20 cellular contexts compared by ENCODE assay signal in the genomic region with DNA sequence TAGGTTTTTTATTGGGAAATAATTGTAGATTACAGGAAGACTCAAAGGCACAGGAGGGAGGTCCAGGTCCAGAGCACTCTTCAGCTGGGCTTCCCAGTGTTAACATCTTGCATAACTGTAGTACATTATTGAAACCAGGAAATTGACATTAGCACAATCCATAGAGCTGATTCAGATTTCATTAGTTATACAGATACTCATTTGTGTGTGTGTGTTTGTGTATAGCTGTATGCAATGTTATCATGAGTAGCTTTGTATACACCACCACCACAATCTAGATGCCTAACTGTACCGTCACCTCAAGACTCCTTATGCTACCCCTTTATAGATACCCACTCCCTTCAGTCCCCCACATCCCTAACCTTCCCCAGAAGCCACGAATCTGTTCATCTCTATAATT. TPM values are rescaled to one million over a fixed set of nuclear protein-coding genes. Genes with fewer than 3 reads are reported as not detected.
DNase-seq lines count a peak whose midpoint lies in the region; ATAC-seq, FAIRE-seq and TF ChIP-seq lines count a peak whose summit lies in the region.
"Had no signal": no experiment of that assay in that cellular context is flagged by ENCODE, and none has a peak within 500 bp of the region (broad histone marks: within the 10 kb centered on the region; RNA-seq: fewer than 3 reads in every experiment).

No MANE protein-coding gene starts in this region.

- no peak overlapping the region for H2BK15ac ChIP-seq in H1 (ENCODE audit: low read length)

- CTCF ChIA-PET in AG04450 (lab: Charles Lee): interaction anchor here (0.8 kb wide), 1 partner anchor 48 kb away, joined by 3 read pairs; a partner anchor contains a TSS
- CTCF ChIA-PET in H1 (lab: Charles Lee; ENCODE audit: partially characterized antibody): interaction anchor here (1.3 to 2.4 kb wide), 4 partner anchors 28 to 157 kb away, joined by 5 to 11 read pairs (median 6); a partner anchor contains a TSS

- FAIRE-seq in H1 (lab: Jason Lieb, UNC) (no peak), keratinocyte (lab: Jason Lieb, UNC) (peak; percentile 29)
- FAIRE-seq: A549, GM12878, GM19239, HTR-8/SVneo had no signal

- no peak overlapping the region for H2AFZ ChIP-seq in H1 (ENCODE audit: low read length)
- no peak overlapping the region for H2AFZ ChIP-seq in keratinocyte (ENCODE audit: control insufficient read depth, low read length)

- no peak overlapping the region for H4K8ac ChIP-seq in H1 (ENCODE audit: extremely low read depth, insufficient read depth, low read length)

- H3K27me3 ChIP-seq in AG04450 (ENCODE audit: control insufficient read depth, insufficient read depth, low read length) (no peaks in the 10 kb centered on the region), H1 (replicated peaks in 1 of 4; ENCODE audit: control insufficient read depth in 3 of 4, extremely low read depth in 1 of 4, insufficient read depth in 3 of 4, low read length in 3 of 4) (no peaks in the 10 kb centered on the region), keratinocyte (ENCODE audit: control insufficient read depth, extremely low read depth, insufficient read depth, low read length) (no peaks in the 10 kb centered on the region)
- H3K27me3 ChIP-seq: BLaER1 treated with 17β-estradiol and CSF1 and Interleukin-3, amounts not matched to agents 10 nM and 100 nM had no signal

- H2BK5ac ChIP-seq in H1 (ENCODE audit: low read depth, low read length): no peak overlapping the region

- H3K9me1 ChIP-seq in keratinocyte (ENCODE audit: control insufficient read depth, extremely low read depth, insufficient read depth, low read length): no peaks in the 10 kb centered on the region

- H3K79me1 ChIP-seq in H1 (ENCODE audit: low read depth, low read length): no peaks in the 10 kb centered on the region

- DNase-seq in AG04450 (ENCODE audit: low read depth, low spot score): peak; percentile 34
- DNase-seq in HCEC 1CT: peak; percentile 4
- no peak for DNase-seq in H1 (ENCODE audit: low read depth in 1 of 2, low spot score in 2 of 2)
- no peak for DNase-seq in keratinocyte (ENCODE audit: low read depth, low spot score)
- no peak for DNase-seq in NCI-H1092 treated with DMSO at 0.1 percent for 48 hours (lab: John Stamatoyannopoulos, UW)
- DNase-seq: Calu3; CD8-positive, alpha-beta T cell; DMS79 treated with DMSO at 0.1 percent for 48 hours; HFFc6; KBM-7 had no signal

- H3K9ac ChIP-seq in H1 (replicated peaks in 1 of 4; ENCODE audit: extremely low read depth in 1 of 4, low read depth in 3 of 4, low read length in 3 of 4) (no peak overlapping the region), keratinocyte (ENCODE audit: control insufficient read depth, extremely low read depth, insufficient read depth, low read length) (no peak overlapping the region)

- TF ChIP-seq POLR2A in H1 (IDR thresholded peaks at IDR 0.05; ENCODE audit: control extremely low read depth in 1 of 2, low read depth in 2 of 2, low read length in 2 of 2): no peak

- no peak overlapping the region for H3K14ac ChIP-seq in H1 (ENCODE audit: insufficient read length)

- peaks cover 0 to 7% (median 0%) of the 10 kb centered on the region in 4 experiments; a peak in 1 of 8 replicates for H3K36me3 ChIP-seq in H1 (ENCODE audit: control insufficient read depth in 2 of 4, insufficient read depth in 4 of 4, low read length in 3 of 4)
- peaks cover 0 to 4% of the 10 kb centered on the region in 2 experiments for H3K36me3 ChIP-seq in keratinocyte (ENCODE audit: control insufficient read depth in 2 of 2, extremely low read depth in 1 of 2, insufficient read depth in 2 of 2, low read length in 2 of 2)

- WGBS in H1 (ENCODE audit: extremely low coverage in 1 of 2, insufficient coverage in 1 of 2, insufficient read length in 1 of 2, insufficient replicate concordance in 2 of 2, low coverage in 1 of 2, low lambda C conversion rate in 2 of 2, missing lambda C conversion rate in 1 of 2), 2 experiments: 93% methylated on average over 2 of the region's 2 CpGs; no CpG with 5 or more reads in 1 of the 2 experiments

- TF ChIP-seq CTCF in AG04450 (IDR thresholded peaks at IDR 0.05; ENCODE audit: low read depth, low read length): no peak
- no peak for TF ChIP-seq CTCF in H1 (IDR thresholded peaks at IDR 0.05; ENCODE audit: control extremely low read depth in 1 of 3, insufficient read depth in 1 of 3, low read depth in 1 of 3, low read length in 3 of 3)
- no peak for TF ChIP-seq CTCF in keratinocyte (optimal IDR thresholded peaks at IDR 0.05 in 1 of 3, IDR thresholded peaks at IDR 0.05 in 1 of 3, conservative IDR thresholded peaks at IDR 0.05 in 1 of 3; ENCODE audit: extremely low read depth in 1 of 3, insufficient read depth in 2 of 3, low read length in 3 of 3)

- H2AK5ac ChIP-seq in H1 (ENCODE audit: low read depth, low read length): no peak overlapping the region

- no peak overlapping the region for H3K4me3 ChIP-seq in AG04450 (ENCODE audit: low read depth, low read length)
- H3K4me3 ChIP-seq in H1 (ENCODE audit: extremely low read depth in 1 of 4, insufficient read depth in 2 of 4, low read depth in 3 of 4, low read length in 4 of 4): no peak overlapping the region
- no peak overlapping the region for H3K4me3 ChIP-seq in keratinocyte (ENCODE audit: control insufficient read depth in 2 of 3, extremely low read depth in 1 of 3, insufficient read depth in 2 of 3, low read depth in 1 of 3, low read length in 3 of 3)
- H3K4me3 ChIP-seq: A549, GM12878 had no signal

- no peak overlapping the region for H3K27ac ChIP-seq in AG04450 (ENCODE audit: low read depth, low read length)
- no peak overlapping the region for H3K27ac ChIP-seq in H1 (ENCODE audit: low read depth, low read length)
- no peak overlapping the region for H3K27ac ChIP-seq in keratinocyte (ENCODE audit: control insufficient read depth, insufficient read depth, low read length)
- H3K27ac ChIP-seq: 22Rv1, A549 had no signal

- no peaks in the 10 kb centered on the region for H3K9me3 ChIP-seq in AG04450 (ENCODE audit: control insufficient read depth, insufficient read depth, low read length)
- H3K9me3 ChIP-seq in H1 (ENCODE audit: insufficient read depth in 2 of 2, low read depth in 1 of 2, low read length in 1 of 2): 0 out of 4 replicates have a peak, but pooled peaks cover 0 to 2% of the 10 kb centered on the region in 2 experiments
- H3K9me3 ChIP-seq in keratinocyte (ENCODE audit: control insufficient read depth, low read depth, low read length): no peaks in the 10 kb centered on the region
- H3K9me3 ChIP-seq: A549 had no signal

- no peak overlapping the region for H2BK120ac ChIP-seq in H1 (replicated peaks; ENCODE audit: low read depth, low read length)

- H2BK20ac ChIP-seq in H1 (ENCODE audit: low read length): no peak overlapping the region

- H3K56ac ChIP-seq in H1 (replicated peaks; ENCODE audit: insufficient read length, low read depth, low read length): no peak overlapping the region

- H4K20me1 ChIP-seq in H1 (replicated peaks in 1 of 2; ENCODE audit: control insufficient read depth in 1 of 2, insufficient read depth in 2 of 2, low read length in 2 of 2) (no peaks in the 10 kb centered on the region), keratinocyte (ENCODE audit: control insufficient read depth, extremely low read depth, insufficient read depth, low read length) (no peaks in the 10 kb centered on the region)
- H4K20me1 ChIP-seq: BLaER1 treated with 17β-estradiol and CSF1 and Interleukin-3, amounts not matched to agents 10 nM and 100 nM had no signal

- H3K23ac ChIP-seq in H1 (ENCODE audit: insufficient read length): no peak overlapping the region

- H3K18ac ChIP-seq in H1 (ENCODE audit: extremely low read depth, low read length): no peak overlapping the region

- H4K91ac ChIP-seq in H1 (replicated peaks; ENCODE audit: insufficient read length, low read length): peak overlapping the region; percentile 83

- H3K4me2 ChIP-seq in H1 (ENCODE audit: insufficient read depth in 1 of 2, low read depth in 2 of 2, low read length in 2 of 2) (peak overlapping the region in 1 of 2 experiments; percentile 63; a peak in 1 of 4 replicates), keratinocyte (ENCODE audit: control insufficient read depth, extremely low read depth, insufficient read depth, low read depth, low read length) (no peak overlapping the region)
- H3K4me2 ChIP-seq: A549 had no signal

- no peak overlapping the region for H4K5ac ChIP-seq in H1 (ENCODE audit: insufficient read length, low read depth, low read length)

- H3K79me2 ChIP-seq in H1 (ENCODE audit: control insufficient read depth in 1 of 2, insufficient read depth in 2 of 2, low read length in 2 of 2): no peaks in the 10 kb centered on the region
- no peaks in the 10 kb centered on the region for H3K79me2 ChIP-seq in keratinocyte (ENCODE audit: control insufficient read depth, insufficient read depth, low read length)

- TF ChIP-seq EP300 in H1 (IDR thresholded peaks at IDR 0.05; ENCODE audit: borderline replicate concordance in 1 of 2, low read depth in 2 of 2, low read length in 2 of 2): no peak

- H2BK12ac ChIP-seq in H1 (ENCODE audit: low read depth, low read length): no peak overlapping the region

- H3K4me1 ChIP-seq in H1 (replicated peaks in 1 of 4; ENCODE audit: control insufficient read depth in 3 of 4, insufficient read depth in 4 of 4, low read length in 3 of 4) (peaks cover 0 to 4% (median under 1%) of the 10 kb centered on the region in 4 experiments; a peak in 3 of 7 replicates), keratinocyte (ENCODE audit: control insufficient read depth, extremely low read depth, insufficient read depth, low read length) (peaks cover 7% of the 10 kb centered on the region)
- H3K4me1 ChIP-seq: A549 had no signal

- H3K23me2 ChIP-seq in H1 (ENCODE audit: low read depth, low read length): no peaks in the 10 kb centered on the region

- H3K4ac ChIP-seq in H1 (replicated peaks; ENCODE audit: insufficient read length, low read depth, low read length): no peak overlapping the region

- dilution Hi-C loops in keratinocyte (cut with MboI; ENCODE audit: extremely low pct_ligation_motif_present, low sequenced_read_pairs): no loop called here

- POLR2A ChIA-PET in AG04450 (lab: Yijun Ruan, JAX) (interaction anchor here (0.6 to 1.0 kb wide), 3 partner anchors 12 to 304 kb away, joined by 3 to 8 read pairs (median 5); no protein-coding TSS in a partner anchor), H1 (lab: Charles Lee; ENCODE audit: partially characterized antibody) (interaction anchor here (1.5 to 1.9 kb wide), 5 partner anchors 8 to 32 kb away, joined by 4 to 8 read pairs (median 6); no protein-coding TSS in a partner anchor)

- ATAC-seq in GM19351 (IDR thresholded peaks at IDR 0.05; ENCODE audit: unreplicated experiment) (no peak), GM19324 (IDR thresholded peaks at IDR 0.05; ENCODE audit: low FRiP score, unreplicated experiment) (no peak), GM21526 (IDR thresholded peaks at IDR 0.05; ENCODE audit: low FRiP score, unreplicated experiment) (no peak)
- ATAC-seq: A549; CD8-positive, alpha-beta T cell; GM12878; HCT116 had no signal

- no peak for TF ChIP-seq RAD21 in H1 (IDR thresholded peaks at IDR 0.05 in 1 of 2, conservative IDR thresholded peaks at IDR 0.05 in 1 of 2; ENCODE audit: low read depth in 2 of 2, low read length in 2 of 2)

RNA-seq across cellular contexts. Expression of a gene that starts 47.9 kb away (rescaled TPM):
- 22.2 and 22.3 TPM in 2 replicates for polyA plus RNA-seq in AG04450 (2011; rRNA removed)
- 49.0 and 61.2 TPM in 2 replicates for polyA minus RNA-seq in AG04450 (2011; rRNA and poly(A)+ RNA removed)
- total RNA-seq in H1 (2021; fragmentation: NEBNext Ultra II Directional; extraction: Animal tissue kit (Norgen Biotek cat#: 25700)): 6.6 and 9.1 TPM in 2 replicates
- polyA plus RNA-seq in H1 (2011; rRNA removed): 9.6 and 13.3 TPM in 2 replicates
- polyA plus RNA-seq in H1 (2011; cell fraction: cytosol; rRNA removed): 8.5 TPM
- polyA plus RNA-seq in H1 (2011; cell fraction: nucleus; rRNA removed): 23.6 TPM
- 4.6 to 6.2 TPM (median 5.4 TPM) in 4 replicates for polyA plus RNA-seq in H1 (2012, experiment 1 of 2)
- polyA plus RNA-seq in H1 (2012, experiment 2 of 2): 2.6 TPM
- polyA plus RNA-seq in H1 (2013, experiment 1 of 2): 7.7 TPM
- polyA plus RNA-seq in H1 (2013, experiment 2 of 2): 6.7 TPM
- 22.6 and 27.2 TPM in 2 replicates for polyA minus RNA-seq in H1 (2011; rRNA and poly(A)+ RNA removed)
- polyA minus RNA-seq in H1 (2011; cell fraction: cytosol; rRNA and poly(A)+ RNA removed): 12.4 TPM
- 18.1 TPM for polyA minus RNA-seq in H1 (2011; cell fraction: nucleus; rRNA and poly(A)+ RNA removed)
- 9.6 to 12.9 TPM (median 11.8 TPM) in 3 replicates for polyA plus RNA-seq in keratinocyte
- 1.8 TPM for polyA plus RNA-seq in keratinocyte (2011; ENCODE audit: low read depth)
- polyA plus RNA-seq in keratinocyte (2011; cell fraction: cytosol; rRNA removed): 8.2 and 10.8 TPM in 2 replicates
- polyA plus RNA-seq in keratinocyte (2011; cell fraction: nucleus; rRNA removed): 32.1 and 32.6 TPM in 2 replicates
- 3.8 and 7.7 TPM in 2 replicates for polyA plus RNA-seq in keratinocyte (2012; ENCODE audit: low replicate concordance)
- polyA minus RNA-seq in keratinocyte: 25.0 to 59.1 TPM (median 26.7 TPM) in 3 replicates
- 25.7 TPM for polyA minus RNA-seq in keratinocyte (2011; cell fraction: cytosol; rRNA and poly(A)+ RNA removed)
- 23.7 and 33.5 TPM in 2 replicates for polyA minus RNA-seq in keratinocyte (2011; cell fraction: nucleus; rRNA and poly(A)+ RNA removed)

Comparison
In these comparisons a context has a peak if more than half of its experiments do, and no peak if none do; other contexts are left out.
1. DNase-seq: peak in AG04450 (single experiment) and HCEC 1CT (single experiment); none in H1 (0 of 2), keratinocyte (single experiment) and NCI-H1092 treated with DMSO at 0.1 percent for 48 hours (single experiment).